In genomic region chr2:73156539-73157124, GRCh38 we compare ENCODE assay signal across 1 cellular context.
TF ChIP-seq lines count a peak whose summit lies in the region.

No MANE protein-coding gene starts in this region.

TF ChIP-seq in HepG2, 621 proteins besides CTCF, POLR2A, EP300 and RAD21 (continued from another document and continues in another):
- no peak for TF ChIP-seq ZMAT5 (CRISPR knock-in tag; IDR thresholded peaks at IDR 0.05; ENCODE audit: borderline replicate concordance, low read depth)
- peak; percentile 51; the same call in 1 of the 2 replicates for TF ChIP-seq HOMEZ (CRISPR knock-in tag; IDR thresholded peaks at IDR 0.05; ENCODE audit: low read depth)
- TF ChIP-seq ZNF234 (CRISPR knock-in tag; conservative IDR thresholded peaks at IDR 0.05), result no peak
- peak in 1 of 2 experiments; percentile 67; a peak in 1 of 4 replicates for TF ChIP-seq KLF16 (CRISPR knock-in tag; IDR thresholded peaks at IDR 0.05)
- TF ChIP-seq SNAPC4 (CRISPR knock-in tag; IDR thresholded peaks at IDR 0.05), result 0 out of 2 replicates have a peak, but pooled peaks have one; percentile 43
- TF ChIP-seq ZNF788 (CRISPR knock-in tag; IDR thresholded peaks at IDR 0.05; ENCODE audit: borderline replicate concordance), result peak; percentile 68; the same call in 1 of the 2 replicates
- TF ChIP-seq HNF1B (CRISPR knock-in tag; IDR thresholded peaks at IDR 0.05), result no peak; the same call in 1 of the 2 replicates
- TF ChIP-seq ADNP (CRISPR knock-in tag; IDR thresholded peaks at IDR 0.05), result no peak
- TF ChIP-seq ARID5B (CRISPR knock-in tag; IDR thresholded peaks at IDR 0.05), result 0 out of 2 replicates have a peak, but pooled peaks have one; percentile 17
- TF ChIP-seq ZNF605 (CRISPR knock-in tag; IDR thresholded peaks at IDR 0.05), result peak; percentile 46; the same call in 1 of the 2 replicates
- peak; percentile 47; the same call in 1 of the 2 replicates for TF ChIP-seq PITX1 (CRISPR knock-in tag; IDR thresholded peaks at IDR 0.05)
- TF ChIP-seq ZSCAN21 (CRISPR knock-in tag; IDR thresholded peaks at IDR 0.05; ENCODE audit: borderline replicate concordance), result peak; percentile 68; the same call in 1 of the 2 replicates
- no peak for TF ChIP-seq REXO4 (CRISPR knock-in tag; IDR thresholded peaks at IDR 0.05; ENCODE audit: borderline replicate concordance)
- peak; percentile 75 for TF ChIP-seq GABPB1 (CRISPR knock-in tag; IDR thresholded peaks at IDR 0.05)
- peak; percentile 99 for TF ChIP-seq STAG1 (CRISPR knock-in tag; IDR thresholded peaks at IDR 0.05)
- TF ChIP-seq ZBTB7A (CRISPR knock-in tag; IDR thresholded peaks at IDR 0.05), result 0 out of 2 replicates have a peak, but pooled peaks have one; percentile 46
- 0 out of 2 replicates have a peak, but pooled peaks have one; percentile 36 for TF ChIP-seq ZNF44 (CRISPR knock-in tag; IDR thresholded peaks at IDR 0.05)
- TF ChIP-seq GTF3A (CRISPR knock-in tag; conservative IDR thresholded peaks at IDR 0.05), result no peak
- TF ChIP-seq ZNF644 (CRISPR knock-in tag; IDR thresholded peaks at IDR 0.05; ENCODE audit: low read depth), result no peak
- TF ChIP-seq ZNF160 (CRISPR knock-in tag; IDR thresholded peaks at IDR 0.05), result peak; percentile 79; the same call in 1 of the 2 replicates
- 0 out of 2 replicates have a peak, but pooled peaks have one; percentile 33 for TF ChIP-seq MIER3 (CRISPR knock-in tag; IDR thresholded peaks at IDR 0.05; ENCODE audit: borderline replicate concordance)
- peak; percentile 53 for TF ChIP-seq ZNF781 (CRISPR knock-in tag; IDR thresholded peaks at IDR 0.05; ENCODE audit: borderline replicate concordance, not compliant biosample characterization)
- peak; percentile 84; the same call in 1 of the 2 replicates for TF ChIP-seq EEA1 (CRISPR knock-in tag; IDR thresholded peaks at IDR 0.05; ENCODE audit: borderline replicate concordance)
- no peak for TF ChIP-seq RBFOX2 (IDR thresholded peaks at IDR 0.05; ENCODE audit: low read depth, low read length)
- TF ChIP-seq ZNF784 (CRISPR knock-in tag; IDR thresholded peaks at IDR 0.05; ENCODE audit: borderline replicate concordance), result peak; percentile 82
- no peak for TF ChIP-seq ZNF18 (CRISPR knock-in tag; IDR thresholded peaks at IDR 0.05; ENCODE audit: insufficient replicate concordance)
- TF ChIP-seq POGK (CRISPR knock-in tag; conservative IDR thresholded peaks at IDR 0.05), result 0 out of 2 replicates have a peak, but pooled peaks have one; percentile 52
- no peak for TF ChIP-seq PAXIP1 (CRISPR knock-in tag; conservative IDR thresholded peaks at IDR 0.05)
- TF ChIP-seq MTF1 (CRISPR knock-in tag; IDR thresholded peaks at IDR 0.05), result no peak
- TF ChIP-seq SP4 (CRISPR knock-in tag; IDR thresholded peaks at IDR 0.05), result peak; percentile 38; the same call in 1 of the 2 replicates
- TF ChIP-seq ZNF879 (CRISPR knock-in tag; IDR thresholded peaks at IDR 0.05), result no peak
- peak; percentile 89; the same call in 1 of the 2 replicates for TF ChIP-seq IRF9 (CRISPR knock-in tag; IDR thresholded peaks at IDR 0.05; ENCODE audit: borderline replicate concordance)
- TF ChIP-seq TCF12 (IDR thresholded peaks at IDR 0.05), result no peak
- TF ChIP-seq TCF12 (CRISPR knock-in tag; IDR thresholded peaks at IDR 0.05), result no peak
